In the genomic region with DNA sequence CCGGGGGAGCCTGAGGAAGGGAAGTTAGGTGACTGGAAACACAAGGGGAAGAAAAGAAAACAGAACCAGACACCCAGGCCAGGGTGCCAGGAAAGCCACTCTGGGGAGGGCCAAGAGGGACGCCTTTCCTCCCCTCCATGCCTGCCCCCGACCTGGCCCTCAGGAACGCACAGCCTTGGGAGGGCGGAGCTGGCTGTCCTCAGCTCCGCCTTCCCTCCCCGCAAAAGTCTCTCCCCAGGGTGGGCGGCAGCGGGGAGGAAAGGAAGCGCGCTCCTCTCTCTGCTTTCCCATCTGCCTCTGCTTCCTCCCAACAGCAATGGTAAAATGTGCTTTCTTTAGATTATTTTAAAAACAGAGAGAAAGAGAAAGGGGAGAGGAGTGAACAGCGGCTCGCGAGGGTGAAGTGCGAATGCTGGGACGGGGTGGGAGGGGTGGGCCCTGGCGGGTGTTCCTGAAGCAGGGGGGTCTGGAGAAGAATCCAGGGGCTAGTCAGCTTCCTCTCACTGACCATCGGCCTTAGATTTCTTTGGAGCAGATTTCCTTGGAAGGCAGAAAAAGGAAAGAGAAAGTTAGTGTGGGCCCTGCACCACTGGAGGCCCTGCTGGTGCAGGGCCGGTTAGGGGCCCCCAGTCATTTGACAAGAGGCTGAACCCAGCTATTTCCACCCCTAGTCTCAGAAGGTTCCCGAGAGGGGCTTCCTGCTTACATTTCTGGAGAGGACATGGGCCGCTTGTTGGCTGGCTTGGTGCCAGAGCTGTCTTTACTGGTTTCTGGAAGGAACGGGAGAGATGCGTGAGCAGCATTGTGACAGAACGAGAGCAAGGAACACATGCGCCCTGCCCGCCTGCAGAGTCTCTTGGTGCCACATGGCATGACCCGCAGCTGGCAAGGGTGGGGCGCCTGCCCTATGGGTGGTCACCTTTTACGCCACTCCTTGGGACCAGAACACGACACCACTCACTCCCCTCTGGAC, we compare ENCODE assay signal across 10 cellular contexts. TPM values are rescaled to one million over a fixed set of nuclear protein-coding genes. Genes with fewer than 3 reads are reported as not detected.
DNase-seq lines count a peak whose midpoint lies in the region; ATAC-seq, FAIRE-seq and TF ChIP-seq lines count a peak whose summit lies in the region.
"Had no signal": no experiment of that assay in that cellular context is flagged by ENCODE, and none has a peak within 500 bp of the region (broad histone marks: within the 10 kb centered on the region; RNA-seq: fewer than 3 reads in every experiment).

No MANE protein-coding gene starts in this region.

- TF ChIP-seq CTCF in heart right ventricle (IDR thresholded peaks at IDR 0.05): no peak
- TF ChIP-seq CTCF in K562 (IDR thresholded peaks at IDR 0.05 in 2 of 3, conservative IDR thresholded peaks at IDR 0.05 in 1 of 3; ENCODE audit: insufficient read depth in 2 of 3, low read depth in 1 of 3, low read length in 3 of 3): no peak
- no peak for TF ChIP-seq CTCF in upper lobe of right lung (IDR thresholded peaks at IDR 0.05)
- no peak for TF ChIP-seq CTCF in psoas muscle (IDR thresholded peaks at IDR 0.05)

- H2AFZ ChIP-seq in K562 (ENCODE audit: low read depth, low read length): no peak overlapping the region

- CTCF ChIA-PET in K562 (lab: Yijun Ruan, JAX; ENCODE audit: low intra/inter-chr PET ratio): interaction anchor here (1.4 kb wide), 1 partner anchor 184 kb away, joined by 7 read pairs; a partner anchor contains a TSS

- H3K4me2 ChIP-seq in K562 (ENCODE audit: insufficient read depth, low read length): no peak overlapping the region

- no TSS peak for BruUV-seq in K562 (replicated peaks; lab: Mats Ljungman, UMichigan)

- no peak for TF ChIP-seq POLR2A in K562 (conservative IDR thresholded peaks at IDR 0.05)

- TF ChIP-seq RAD21 in K562 (CRISPR knock-in tag; conservative IDR thresholded peaks at IDR 0.05 in 1 of 2, IDR thresholded peaks at IDR 0.05 in 1 of 2): no peak

- no peak for FAIRE-seq in K562 (lab: Jason Lieb, UNC)

- peaks cover 0 to 11% (median 0%) of the 10 kb centered on the region in 7 donors for H3K27me3 ChIP-seq in heart right ventricle
- H3K27me3 ChIP-seq in K562 (ENCODE audit: control insufficient read depth in 2 of 2, insufficient read depth in 2 of 2, low read length in 2 of 2): no peaks in the 10 kb centered on the region
- peaks cover 0 to 18% of the 10 kb centered on the region in 2 donors for H3K27me3 ChIP-seq in muscle layer of colon (ENCODE audit: control insufficient read depth in 1 of 2, insufficient read depth in 2 of 2, low read length in 2 of 2)
- no peaks in the 10 kb centered on the region for H3K27me3 ChIP-seq in upper lobe of right lung
- no peaks in the 10 kb centered on the region for H3K27me3 ChIP-seq in SJCRH30
- H3K27me3 ChIP-seq in psoas muscle (ENCODE audit: insufficient read depth in 3 of 3, low read length in 2 of 3): peaks cover 0 to under 1% (median 0%) of the 10 kb centered on the region in 3 donors

- H3K9me1 ChIP-seq in K562 (ENCODE audit: control insufficient read depth, insufficient read depth, low read length): no peaks in the 10 kb centered on the region

- TF ChIP-seq EP300 in K562 (IDR thresholded peaks at IDR 0.05; ENCODE audit: low read length): no peak

- H3K9ac ChIP-seq in K562 (ENCODE audit: insufficient read depth in 1 of 2, low read depth in 2 of 2, low read length in 2 of 2) (peak overlapping the region in 1 of 2 experiments; percentile 82; a peak in 2 of 4 replicates), muscle layer of colon (ENCODE audit: low read length) (no peak overlapping the region)

- H3K4me3 ChIP-seq in heart right ventricle (no peak overlapping the region), K562 (no peak overlapping the region), muscle layer of colon (ENCODE audit: low read depth in 1 of 2, low read length in 2 of 2) (no peak overlapping the region), upper lobe of right lung (no peak overlapping the region), SJCRH30 (no peak overlapping the region), psoas muscle (no peak overlapping the region)

- H3K9me3 ChIP-seq in heart right ventricle (no peaks in the 10 kb centered on the region), K562 (replicated peaks; ENCODE audit: control insufficient read depth, insufficient read depth, low read depth, low read length) (no peaks in the 10 kb centered on the region), muscle layer of colon (ENCODE audit: low read length) (no peaks in the 10 kb centered on the region), upper lobe of right lung (no peaks in the 10 kb centered on the region), SJCRH30 (replicated peaks) (no peaks in the 10 kb centered on the region), psoas muscle (no peaks in the 10 kb centered on the region)

- ATAC-seq in heart right ventricle (peak in 5 of 8 donors; percentile 23 to 41 (median 37)), K562 (peak; percentile 10; the same call in 2 of the 3 replicates), upper lobe of right lung (no peak), HG03442 (IDR thresholded peaks at IDR 0.05; ENCODE audit: unreplicated experiment) (no peak), psoas muscle (no peak)

- no peaks in the 10 kb centered on the region for H4K20me1 ChIP-seq in K562 (replicated peaks; ENCODE audit: control insufficient read depth, insufficient read depth, low read length)

- H3K4me1 ChIP-seq in heart right ventricle: peaks cover 0 to 41% (median 19%) of the 10 kb centered on the region in 9 donors
- H3K4me1 ChIP-seq in K562 (replicated peaks in 1 of 2; ENCODE audit: control insufficient read depth in 2 of 2, insufficient read depth in 2 of 2, low read length in 2 of 2): peaks cover 4 to 80% of the 10 kb centered on the region in 2 experiments; a peak in 4 of 5 replicates
- H3K4me1 ChIP-seq in muscle layer of colon (ENCODE audit: insufficient read depth, low read length): peaks cover 30% of the 10 kb centered on the region
- H3K4me1 ChIP-seq in upper lobe of right lung: peaks cover 3% of the 10 kb centered on the region
- H3K4me1 ChIP-seq in SJCRH30: 0 out of 2 replicates have a peak, but pooled peaks cover 3% of the 10 kb centered on the region
- H3K4me1 ChIP-seq in psoas muscle: no peaks in the 10 kb centered on the region

- WGBS in heart right ventricle, 2 donors: 49 to 53% methylated on average over 26 to 29 of the region's 30 CpGs
- WGBS in K562 (ENCODE audit: insufficient coverage, low coverage, missing lambda C conversion rate): 88% methylated on average over 8 of the region's 30 CpGs
- 63 to 80% (median 67%) methylated on average over 21 to 30 of the region's 30 CpGs for whole genome bisulfite sequencing in psoas muscle, 3 donors

- POLR2A ChIA-PET in K562 (lab: Yijun Ruan, JAX): interaction anchor here (0.5 to 4.0 kb wide), 11 partner anchors 10 to 453 kb away, joined by 3 to 17 read pairs (median 3); a partner anchor contains a TSS

- intact Hi-C loops in heart right ventricle (cut with DNase I): loop anchor here in 3 of 10 donors (2.0 to 10.0 kb wide), 4 partner anchors 26 to 187 kb away; a partner anchor contains a TSS
- intact Hi-C loops in cardiac septum (cut with DNase I): no loop called here
- intact Hi-C loops in K562 (cut with micrococcal nuclease): no loop called here
- intact Hi-C loops in upper lobe of right lung (cut with DNase I): no loop called here
- intact Hi-C loops in psoas muscle (cut with DNase I): no loop called here

- H3K27ac ChIP-seq in heart right ventricle (peak overlapping the region; percentile 11 to 78 (median 70)), K562 (ENCODE audit: extremely low read depth, low read depth, low read length) (no peak overlapping the region), muscle layer of colon (ENCODE audit: low read depth, low read length) (peak overlapping the region; percentile 67), upper lobe of right lung (peak overlapping the region; percentile 51), SJCRH30 (no peak overlapping the region), psoas muscle (no peak overlapping the region)
- H3K27ac ChIP-seq: C4-2B had no signal

- peaks cover 10% of the 10 kb centered on the region; the same call in 2 of the 3 replicates for H3K79me2 ChIP-seq in K562 (ENCODE audit: control insufficient read depth, insufficient read depth, low read length)

- H3K36me3 ChIP-seq in heart right ventricle (peaks cover 0 to 63% (median 4%) of the 10 kb centered on the region in 9 donors), K562 (ENCODE audit: control insufficient read depth, insufficient read depth, low read length) (peaks cover 71% of the 10 kb centered on the region), muscle layer of colon (ENCODE audit: insufficient read depth, low read length) (peaks cover 30% of the 10 kb centered on the region), upper lobe of right lung (peaks cover 42% of the 10 kb centered on the region), SJCRH30 (peaks cover 28% of the 10 kb centered on the region), psoas muscle (ENCODE audit: insufficient read depth in 1 of 2, low read depth in 1 of 2) (peaks cover 0 to 63% of the 10 kb centered on the region in 2 donors)

- DNase-seq in heart right ventricle (no peak), cardiac septum (ENCODE audit: low spot score) (no peak), K562 (ENCODE audit: extremely low read depth in 1 of 4, low spot score in 3 of 4) (peak in 2 of 4 experiments; percentile 25 to 46), upper lobe of right lung (no peak), SJCRH30 (no peak), psoas muscle (no peak)
- DNase-seq: NCI-H2029 had no signal

- in situ Hi-C loops in K562 (cut with MboI): no loop called here

RNA-seq across cellular contexts. Expression of a gene that starts 4.7 kb away (rescaled TPM):
- total RNA-seq in heart right ventricle: 10 to 100 TPM in 4 of 10 donors, 1 to 10 TPM in 6; 7.0 to 17.0 (median 9.6) TPM
- polyA plus RNA-seq in heart right ventricle: 10 to 100 TPM in 1 of 2 donors, 1 to 10 TPM in 1; 6.0 to 16.6 TPM
- total RNA-seq in cardiac septum: 8.6 TPM
- 14.9 and 45.4 TPM in 2 replicates for total RNA-seq in K562 (2011; cell fraction: chromatin; rRNA removed; ENCODE audit: low replicate concordance)
- 31.0 and 32.8 TPM in 2 replicates for total RNA-seq in K562 (2011; cell fraction: nucleolus; rRNA removed)
- 15.7 and 24.1 TPM in 2 replicates for total RNA-seq in K562 (2011; cell fraction: nucleoplasm; rRNA removed)
- 8.4 and 9.5 TPM in 2 replicates for total RNA-seq in K562 (2014; rRNA removed)
- total RNA-seq in K562 (2014; rRNA removed; fragmentation: Illumina TruSeq; extraction: Trizol): 2.7 and 4.0 TPM in 2 replicates
- total RNA-seq in K562 (2015; rRNA removed; fragmentation: Illumina TruSeq; extraction: Trizol): 12.3 and 13.4 TPM in 2 replicates
- 9.6 and 14.8 TPM in 2 replicates for total RNA-seq in K562 (2021)
- 12.7 and 16.4 TPM in 2 replicates for polyA plus RNA-seq in K562 (2011; rRNA removed)
- 21.2 and 25.6 TPM in 2 replicates for polyA plus RNA-seq in K562 (2011; cell fraction: cytosol; rRNA removed)
- 48.7 and 48.8 TPM in 2 replicates for polyA plus RNA-seq in K562 (2011; cell fraction: nucleus; rRNA removed)
- 24.3 and 60.0 TPM in 2 replicates for polyA plus RNA-seq in K562 (2012)
- 5.6 and 7.3 TPM in 2 replicates for polyA plus RNA-seq in K562 (2014; fragmentation: Illumina TruSeq; extraction: Trizol)
- polyA plus RNA-seq in K562 (2014; fragmentation: Nextera tagmentation; extraction: Ambion mirVana): under 1 TPM in 1 of 2 experiments, not detected in 1; 0.07 TPM
- 11.1 and 11.6 TPM in 2 replicates for polyA plus RNA-seq in K562 (2014; rRNA removed)
- 5.5 and 12.0 TPM in 2 replicates for polyA minus RNA-seq in K562 (2011; rRNA and poly(A)+ RNA removed)
- 7.0 and 13.6 TPM in 2 replicates for polyA minus RNA-seq in K562 (2011; cell fraction: cytosol; rRNA and poly(A)+ RNA removed)
- polyA minus RNA-seq in K562 (2011; cell fraction: nucleus; rRNA and poly(A)+ RNA removed): 9.8 and 16.1 TPM in 2 replicates
- total RNA-seq in upper lobe of right lung: 46.4 TPM
- total RNA-seq in SJCRH30 (2014; rRNA removed; shearing (Covaris generic)): 0.18 TPM in 1 of 2 replicates, not detected in the other
- 1 to 10 TPM; 2.9 to 4.4 (median 3.6) TPM for total RNA-seq in psoas muscle
- 1 to 10 TPM in 2 of 3 donors, under 1 TPM in 1; 0.97 to 1.9 (median 1.4) TPM for polyA plus RNA-seq in psoas muscle

RNA-seq across cellular contexts. Expression of a gene that starts 14.3 kb away (rescaled TPM):
- total RNA-seq in heart right ventricle (10 to 100 TPM; 46.9 to 88.9 (median 54.5) TPM), cardiac septum (87.2 TPM), K562 (2014; rRNA removed) (152 and 196 TPM in 2 replicates), K562 (2014; rRNA removed; fragmentation: Illumina TruSeq; extraction: Trizol) (101 and 103 TPM in 2 replicates), K562 (2015; rRNA removed; fragmentation: Illumina TruSeq; extraction: Trizol) (134 and 146 TPM in 2 replicates), K562 (2021) (226 and 231 TPM in 2 replicates), upper lobe of right lung (84.6 TPM), psoas muscle (100 to 1,000 TPM; 105 to 166 (median 115) TPM)
- polyA plus RNA-seq in heart right ventricle (100 to 1,000 TPM; 151 to 228 TPM), K562 (2011; rRNA removed) (105 and 117 TPM in 2 replicates), K562 (2014; fragmentation: Illumina TruSeq; extraction: Trizol) (192 and 229 TPM in 2 replicates), K562 (2014; fragmentation: Nextera tagmentation; extraction: Ambion mirVana) (10 to 100 TPM; 11.1 to 26.5 TPM), K562 (2014; rRNA removed) (250 and 277 TPM in 2 replicates), psoas muscle (100 to 1,000 TPM; 168 to 203 (median 193) TPM)
- total RNA-seq in K562 (2011; cell fraction: chromatin; rRNA removed; ENCODE audit: low replicate concordance): 126 and 302 TPM in 2 replicates
- total RNA-seq in K562 (2011; cell fraction: nucleolus; rRNA removed): 207 and 213 TPM in 2 replicates
- 179 and 187 TPM in 2 replicates for total RNA-seq in K562 (2011; cell fraction: nucleoplasm; rRNA removed)
- polyA plus RNA-seq in K562 (2011; cell fraction: cytosol; rRNA removed): 174 and 276 TPM in 2 replicates
- polyA plus RNA-seq in K562 (2011; cell fraction: nucleus; rRNA removed): 211 and 324 TPM in 2 replicates
- 177 and 213 TPM in 2 replicates for polyA plus RNA-seq in K562 (2012)
- 45.9 and 88.5 TPM in 2 replicates for polyA minus RNA-seq in K562 (2011; rRNA and poly(A)+ RNA removed)
- polyA minus RNA-seq in K562 (2011; cell fraction: cytosol; rRNA and poly(A)+ RNA removed): 72.1 and 79.8 TPM in 2 replicates
- polyA minus RNA-seq in K562 (2011; cell fraction: nucleus; rRNA and poly(A)+ RNA removed): 70.5 and 80.1 TPM in 2 replicates
- 58.6 and 69.6 TPM in 2 replicates for total RNA-seq in SJCRH30 (2014; rRNA removed; shearing (Covaris generic))

RNA-seq across cellular contexts. Expression of a gene that starts 22.5 kb away (rescaled TPM):
- total RNA-seq in heart right ventricle (10 to 100 TPM; 26.5 to 41.6 (median 31.7) TPM), cardiac septum (39.5 TPM), K562 (2014; rRNA removed) (39.2 and 59.3 TPM in 2 replicates), K562 (2014; rRNA removed; fragmentation: Illumina TruSeq; extraction: Trizol) (9.1 and 10.3 TPM in 2 replicates), K562 (2015; rRNA removed; fragmentation: Illumina TruSeq; extraction: Trizol) (17.1 and 23.4 TPM in 2 replicates), K562 (2021) (121 and 133 TPM in 2 replicates), upper lobe of right lung (47.5 TPM), psoas muscle (10 to 100 TPM; 29.8 to 50.1 (median 40.0) TPM)
- polyA plus RNA-seq in heart right ventricle (10 to 100 TPM; 12.3 to 13.9 TPM), K562 (2011; rRNA removed) (5.9 and 8.7 TPM in 2 replicates), K562 (2014; fragmentation: Illumina TruSeq; extraction: Trizol) (45.3 and 68.0 TPM in 2 replicates), K562 (2014; fragmentation: Nextera tagmentation; extraction: Ambion mirVana) (10 to 100 TPM in 1 of 2 experiments, 1 to 10 TPM in 1; 2.8 to 10.5 TPM), K562 (2014; rRNA removed) (44.8 and 45.2 TPM in 2 replicates), psoas muscle (10 to 100 TPM; 15.1 to 46.5 (median 25.8) TPM)
- total RNA-seq in K562 (2011; cell fraction: chromatin; rRNA removed; ENCODE audit: low replicate concordance): 39.3 and 72.5 TPM in 2 replicates
- 41.0 and 46.2 TPM in 2 replicates for total RNA-seq in K562 (2011; cell fraction: nucleolus; rRNA removed)
- total RNA-seq in K562 (2011; cell fraction: nucleoplasm; rRNA removed): 38.1 and 43.2 TPM in 2 replicates
- polyA plus RNA-seq in K562 (2011; cell fraction: cytosol; rRNA removed): 11.3 and 17.7 TPM in 2 replicates
- 39.1 and 51.6 TPM in 2 replicates for polyA plus RNA-seq in K562 (2011; cell fraction: nucleus; rRNA removed)
- 37.4 and 57.1 TPM in 2 replicates for polyA plus RNA-seq in K562 (2012)
- polyA minus RNA-seq in K562 (2011; rRNA and poly(A)+ RNA removed): 4.5 and 6.6 TPM in 2 replicates
- 55.8 and 74.4 TPM in 2 replicates for polyA minus RNA-seq in K562 (2011; cell fraction: cytosol; rRNA and poly(A)+ RNA removed)
- 14.8 and 15.6 TPM in 2 replicates for polyA minus RNA-seq in K562 (2011; cell fraction: nucleus; rRNA and poly(A)+ RNA removed)
- total RNA-seq in SJCRH30 (2014; rRNA removed; shearing (Covaris generic)): 55.6 and 56.9 TPM in 2 replicates

RNA-seq across cellular contexts. Expression of a gene that starts 23.1 kb away (rescaled TPM):
- total RNA-seq in heart right ventricle: 10 to 100 TPM in 4 of 10 donors, 1 to 10 TPM in 6; 5.5 to 25.3 (median 8.2) TPM
- polyA plus RNA-seq in heart right ventricle: 10 to 100 TPM; 19.1 to 65.5 TPM
- 22.9 TPM for total RNA-seq in cardiac septum
- 54.8 and 157 TPM in 2 replicates for total RNA-seq in K562 (2011; cell fraction: chromatin; rRNA removed; ENCODE audit: low replicate concordance)
- total RNA-seq in K562 (2011; cell fraction: nucleolus; rRNA removed): 105 and 155 TPM in 2 replicates
- total RNA-seq in K562 (2011; cell fraction: nucleoplasm; rRNA removed): 55.0 and 81.2 TPM in 2 replicates
- total RNA-seq in K562 (2014; rRNA removed): 52.7 and 81.2 TPM in 2 replicates
- 3.1 and 5.5 TPM in 2 replicates for total RNA-seq in K562 (2014; rRNA removed; fragmentation: Illumina TruSeq; extraction: Trizol)
- 32.7 and 36.8 TPM in 2 replicates for total RNA-seq in K562 (2015; rRNA removed; fragmentation: Illumina TruSeq; extraction: Trizol)
- total RNA-seq in K562 (2021): 70.5 and 81.8 TPM in 2 replicates
- polyA plus RNA-seq in K562 (2011; rRNA removed): 9.6 and 29.7 TPM in 2 replicates
- 21.0 and 26.6 TPM in 2 replicates for polyA plus RNA-seq in K562 (2011; cell fraction: cytosol; rRNA removed)
- polyA plus RNA-seq in K562 (2011; cell fraction: nucleus; rRNA removed): 174 and 259 TPM in 2 replicates
- 59.1 and 135 TPM in 2 replicates for polyA plus RNA-seq in K562 (2012)
- polyA plus RNA-seq in K562 (2014; fragmentation: Illumina TruSeq; extraction: Trizol): 13.5 and 40.2 TPM in 2 replicates
- polyA plus RNA-seq in K562 (2014; fragmentation: Nextera tagmentation; extraction: Ambion mirVana): 1 to 10 TPM in 1 of 2 experiments, under 1 TPM in 1; 0.30 to 1.7 TPM
- polyA plus RNA-seq in K562 (2014; rRNA removed): 63.7 and 77.8 TPM in 2 replicates
- 3.6 and 6.7 TPM in 2 replicates for polyA minus RNA-seq in K562 (2011; rRNA and poly(A)+ RNA removed)
- 13.5 and 33.9 TPM in 2 replicates for polyA minus RNA-seq in K562 (2011; cell fraction: cytosol; rRNA and poly(A)+ RNA removed)
- polyA minus RNA-seq in K562 (2011; cell fraction: nucleus; rRNA and poly(A)+ RNA removed): 26.9 and 53.0 TPM in 2 replicates
- total RNA-seq in upper lobe of right lung: 69.8 TPM
- 7.7 and 8.2 TPM in 2 replicates for total RNA-seq in SJCRH30 (2014; rRNA removed; shearing (Covaris generic))
- total RNA-seq in psoas muscle: 1 to 10 TPM; 5.1 to 8.0 (median 6.4) TPM
- 1 to 10 TPM; 5.8 to 7.6 (median 6.8) TPM for polyA plus RNA-seq in psoas muscle

RNA-seq across cellular contexts. Expression of a gene that starts 23.4 kb away (rescaled TPM):
- total RNA-seq in heart right ventricle (10 to 100 TPM in 3 of 10 donors, 1 to 10 TPM in 7; 4.8 to 13.2 (median 8.0) TPM), cardiac septum (10.6 TPM), K562 (2014; rRNA removed) (3.3 and 5.1 TPM in 2 replicates), K562 (2014; rRNA removed; fragmentation: Illumina TruSeq; extraction: Trizol) (0.93 and 1.2 TPM in 2 replicates), K562 (2015; rRNA removed; fragmentation: Illumina TruSeq; extraction: Trizol) (1.1 and 1.6 TPM in 2 replicates), K562 (2021) (6.4 and 8.5 TPM in 2 replicates), upper lobe of right lung (9.0 TPM), psoas muscle (1 to 10 TPM; 3.2 to 7.8 (median 6.8) TPM)
- polyA plus RNA-seq in heart right ventricle (1 to 10 TPM; 3.4 to 7.2 TPM), K562 (2011; rRNA removed) (5.6 and 8.1 TPM in 2 replicates), K562 (2014; fragmentation: Illumina TruSeq; extraction: Trizol) (1.2 and 2.0 TPM in 2 replicates), K562 (2014; fragmentation: Nextera tagmentation; extraction: Ambion mirVana) (1 to 10 TPM in 1 of 2 experiments, under 1 TPM in 1; 0.13 to 1.1 TPM), K562 (2014; rRNA removed) (4.0 TPM in 2 replicates), psoas muscle (1 to 10 TPM; 2.2 to 6.7 (median 5.2) TPM)
- total RNA-seq in K562 (2011; cell fraction: chromatin; rRNA removed; ENCODE audit: low replicate concordance): 4.7 and 15.6 TPM in 2 replicates
- 17.4 and 21.8 TPM in 2 replicates for total RNA-seq in K562 (2011; cell fraction: nucleolus; rRNA removed)
- total RNA-seq in K562 (2011; cell fraction: nucleoplasm; rRNA removed): 9.3 and 9.5 TPM in 2 replicates
- polyA plus RNA-seq in K562 (2011; cell fraction: cytosol; rRNA removed): 12.5 and 24.6 TPM in 2 replicates
- polyA plus RNA-seq in K562 (2011; cell fraction: nucleus; rRNA removed): 6.3 and 6.4 TPM in 2 replicates
- polyA plus RNA-seq in K562 (2012): 3.9 and 12.2 TPM in 2 replicates
- 3.7 and 4.9 TPM in 2 replicates for polyA minus RNA-seq in K562 (2011; rRNA and poly(A)+ RNA removed)
- polyA minus RNA-seq in K562 (2011; cell fraction: cytosol; rRNA and poly(A)+ RNA removed): 5.6 and 6.4 TPM in 2 replicates
- polyA minus RNA-seq in K562 (2011; cell fraction: nucleus; rRNA and poly(A)+ RNA removed): 1.3 and 1.8 TPM in 2 replicates
- total RNA-seq in SJCRH30 (2014; rRNA removed; shearing (Covaris generic)): 0.97 and 1.7 TPM in 2 replicates

Comparison
In these comparisons a context has a peak if more than half of its experiments do, and no peak if none do; other contexts are left out.
1. ATAC-seq: peak in heart right ventricle (5 of 8) and K562 (single experiment); none in upper lobe of right lung (single experiment), HG03442 (single experiment) and psoas muscle (0 of 4).
2. H3K27ac ChIP-seq: peak in heart right ventricle (10 of 10), muscle layer of colon (single experiment) and upper lobe of right lung (single experiment); none in K562 (single experiment), SJCRH30 (single experiment) and psoas muscle (single experiment).